Comparison of ENCODE assay signal across 1 cellular context in the genomic region with DNA sequence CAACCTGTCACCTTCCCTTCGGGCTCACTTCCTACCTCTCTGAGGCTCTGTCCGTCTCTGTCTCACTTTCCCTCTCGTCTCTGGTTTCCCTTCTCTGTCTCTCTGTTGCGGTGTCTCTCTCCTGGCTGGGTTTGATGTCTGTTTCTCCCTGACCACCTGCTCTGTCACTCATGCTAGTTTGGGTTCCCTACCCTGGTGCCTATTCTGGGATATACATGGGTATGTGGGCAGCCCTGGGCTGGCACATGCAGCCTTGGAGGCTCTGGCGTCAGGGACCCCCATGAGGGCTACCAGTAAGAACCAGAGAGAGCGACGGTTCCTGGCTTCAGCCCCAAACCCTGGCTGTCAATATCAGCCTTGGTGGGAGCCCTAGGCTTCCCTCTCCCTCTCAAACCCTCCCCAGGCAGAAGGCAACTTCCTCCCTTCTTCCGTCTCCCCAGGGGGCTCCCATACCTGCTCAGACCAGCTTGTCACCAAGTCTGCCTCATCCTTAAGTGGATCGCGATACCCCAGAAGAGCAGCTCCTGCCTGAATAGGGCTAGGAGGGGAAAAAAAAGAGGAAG.
TF ChIP-seq lines count a peak whose summit lies in the region.

No MANE protein-coding gene starts in this region.

TF ChIP-seq in GM23338, 12 proteins besides CTCF, POLR2A, EP300 and RAD21 (continued from another document):
- TF ChIP-seq, protein P1, sequence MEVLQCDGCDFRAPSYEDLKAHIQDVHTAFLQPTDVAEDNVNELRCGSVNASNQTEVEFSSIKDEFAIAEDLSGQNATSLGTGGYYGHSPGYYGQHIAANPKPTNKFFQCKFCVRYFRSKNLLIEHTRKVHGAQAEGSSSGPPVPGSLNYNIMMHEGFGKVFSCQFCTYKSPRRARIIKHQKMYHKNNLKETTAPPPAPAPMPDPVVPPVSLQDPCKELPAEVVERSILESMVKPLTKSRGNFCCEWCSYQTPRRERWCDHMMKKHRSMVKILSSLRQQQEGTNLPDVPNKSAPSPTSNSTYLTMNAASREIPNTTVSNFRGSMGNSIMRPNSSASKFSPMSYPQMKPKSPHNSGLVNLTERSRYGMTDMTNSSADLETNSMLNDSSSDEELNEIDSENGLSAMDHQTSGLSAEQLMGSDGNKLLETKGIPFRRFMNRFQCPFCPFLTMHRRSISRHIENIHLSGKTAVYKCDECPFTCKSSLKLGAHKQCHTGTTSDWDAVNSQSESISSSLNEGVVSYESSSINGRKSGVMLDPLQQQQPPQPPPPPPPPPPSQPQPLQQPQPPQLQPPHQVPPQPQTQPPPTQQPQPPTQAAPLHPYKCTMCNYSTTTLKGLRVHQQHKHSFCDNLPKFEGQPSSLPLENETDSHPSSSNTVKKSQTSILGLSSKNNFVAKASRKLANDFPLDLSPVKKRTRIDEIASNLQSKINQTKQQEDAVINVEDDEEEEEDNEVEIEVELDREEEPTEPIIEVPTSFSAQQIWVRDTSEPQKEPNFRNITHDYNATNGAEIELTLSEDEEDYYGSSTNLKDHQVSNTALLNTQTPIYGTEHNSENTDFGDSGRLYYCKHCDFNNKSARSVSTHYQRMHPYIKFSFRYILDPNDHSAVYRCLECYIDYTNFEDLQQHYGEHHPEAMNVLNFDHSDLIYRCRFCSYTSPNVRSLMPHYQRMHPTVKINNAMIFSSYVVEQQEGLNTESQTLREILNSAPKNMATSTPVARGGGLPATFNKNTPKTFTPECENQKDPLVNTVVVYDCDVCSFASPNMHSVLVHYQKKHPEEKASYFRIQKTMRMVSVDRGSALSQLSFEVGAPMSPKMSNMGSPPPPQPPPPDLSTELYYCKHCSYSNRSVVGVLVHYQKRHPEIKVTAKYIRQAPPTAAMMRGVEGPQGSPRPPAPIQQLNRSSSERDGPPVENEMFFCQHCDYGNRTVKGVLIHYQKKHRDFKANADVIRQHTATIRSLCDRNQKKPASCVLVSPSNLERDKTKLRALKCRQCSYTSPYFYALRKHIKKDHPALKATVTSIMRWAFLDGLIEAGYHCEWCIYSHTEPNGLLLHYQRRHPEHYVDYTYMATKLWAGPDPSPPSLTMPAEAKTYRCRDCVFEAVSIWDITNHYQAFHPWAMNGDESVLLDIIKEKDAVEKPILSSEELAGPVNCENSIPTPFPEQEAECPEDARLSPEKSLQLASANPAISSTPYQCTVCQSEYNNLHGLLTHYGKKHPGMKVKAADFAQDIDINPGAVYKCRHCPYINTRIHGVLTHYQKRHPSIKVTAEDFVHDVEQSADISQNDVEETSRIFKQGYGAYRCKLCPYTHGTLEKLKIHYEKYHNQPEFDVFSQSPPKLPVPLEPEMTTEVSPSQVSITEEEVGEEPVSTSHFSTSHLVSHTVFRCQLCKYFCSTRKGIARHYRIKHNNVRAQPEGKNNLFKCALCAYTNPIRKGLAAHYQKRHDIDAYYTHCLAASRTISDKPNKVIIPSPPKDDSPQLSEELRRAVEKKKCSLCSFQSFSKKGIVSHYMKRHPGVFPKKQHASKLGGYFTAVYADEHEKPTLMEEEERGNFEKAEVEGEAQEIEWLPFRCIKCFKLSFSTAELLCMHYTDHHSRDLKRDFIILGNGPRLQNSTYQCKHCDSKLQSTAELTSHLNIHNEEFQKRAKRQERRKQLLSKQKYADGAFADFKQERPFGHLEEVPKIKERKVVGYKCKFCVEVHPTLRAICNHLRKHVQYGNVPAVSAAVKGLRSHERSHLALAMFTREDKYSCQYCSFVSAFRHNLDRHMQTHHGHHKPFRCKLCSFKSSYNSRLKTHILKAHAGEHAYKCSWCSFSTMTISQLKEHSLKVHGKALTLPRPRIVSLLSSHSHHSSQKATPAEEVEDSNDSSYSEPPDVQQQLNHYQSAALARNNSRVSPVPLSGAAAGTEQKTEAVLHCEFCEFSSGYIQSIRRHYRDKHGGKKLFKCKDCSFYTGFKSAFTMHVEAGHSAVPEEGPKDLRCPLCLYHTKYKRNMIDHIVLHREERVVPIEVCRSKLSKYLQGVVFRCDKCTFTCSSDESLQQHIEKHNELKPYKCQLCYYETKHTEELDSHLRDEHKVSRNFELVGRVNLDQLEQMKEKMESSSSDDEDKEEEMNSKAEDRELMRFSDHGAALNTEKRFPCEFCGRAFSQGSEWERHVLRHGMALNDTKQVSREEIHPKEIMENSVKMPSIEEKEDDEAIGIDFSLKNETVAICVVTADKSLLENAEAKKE (CRISPR knock-in tag; IDR thresholded peaks at IDR 0.05) = no peak
